31 cellular contexts compared by ENCODE assay signal in genomic region chr6:34633785-34634184, GRCh38.
"Had no signal": no experiment of that assay in that cellular context is flagged by ENCODE, and none has a peak within 500 bp of the region (broad histone marks: within the 10 kb centered on the region; RNA-seq: fewer than 3 reads in every experiment).

No MANE protein-coding gene starts in this region.

- H3K9me3 Mint-ChIP-seq: activated CD4-positive, alpha-beta memory T cell treated with anti-CD3 and anti-CD28 coated beads for 36 hours; activated CD4-positive, alpha-beta T cell treated with anti-CD3 and anti-CD28 coated beads, Interleukin-2, amount 10 ng/mL, durations not matched to agents 24 days and 14 days; activated naive CD4-positive, alpha-beta T cell treated with anti-CD3 and anti-CD28 coated beads, Interleukin-2, amount 50 U/mL, for 72 hours; activated T-cell treated with anti-CD3 and anti-CD28 coated beads, Interleukin-2, amount 50 U/mL, for 24 hours; activated T-helper 17 cell treated with anti-CD3 and anti-CD28 coated beads, Interleukin-2, amount 50 U/mL, for 72 hours; naive B cell; nephron progenitor cell had no signal

- ATAC-seq: activated naive CD4-positive, alpha-beta T cell treated with anti-CD3 and anti-CD28 coated beads, Interleukin-2, amount 50 U/mL, for 72 hours; activated T-helper 17 cell treated with anti-CD3 and anti-CD28 coated beads, Interleukin-2, amount 50 U/mL, for 72 hours; left colon; psoas muscle had no signal

- H3K4me1 Mint-ChIP-seq: mesothelial cell of epicardium, nephron progenitor cell had no signal

- H3K36me3 Mint-ChIP-seq: activated naive CD4-positive, alpha-beta T cell treated with anti-CD3 and anti-CD28 coated beads, Interleukin-2, amount 50 U/mL, for 72 hours had no signal

- H3K36me3 ChIP-seq: colonic mucosa, ovary had no signal

- DNase-seq: activated CD4-positive, alpha-beta memory T cell treated with anti-CD3 and anti-CD28 coated beads for 36 hours; activated CD4-positive, alpha-beta T cell treated with anti-CD3 and anti-CD28 coated beads, Interleukin-2, amount 10 ng/mL, durations not matched to agents 24 days and 14 days; activated CD4-positive, CD25-positive, alpha-beta regulatory T cell treated with anti-CD3 and anti-CD28 coated beads, Interleukin-2, amount 50 U/mL, for 72 hours; activated CD8-positive, alpha-beta memory T cell treated with anti-CD3 and anti-CD28 coated beads, Interleukin-2, amount 50 U/mL, for 4 hours; activated gamma-delta T cell treated with Interleukin-2 at 50 U/mL for 16 hours; activated T-cell treated with anti-CD3 and anti-CD28 coated beads, Interleukin-2, amount 50 U/mL, for 24 hours; anterior cingulate cortex; cerebellar nuclear complex; colonic mucosa; dorsolateral prefrontal cortex; effector memory CD4-positive, alpha-beta T cell; erythroblast; foreskin fibroblast; head of caudate nucleus; hippocampal formation; kidney; left colon; mammary epithelial cell; naive B cell; nephron progenitor cell; ovary; psoas muscle; stimulated activated CD4-positive, alpha-beta T cell treated with anti-CD3 and anti-CD28 coated beads, Interleukin-15, amount 100 ng/mL, for 24 hours; stimulated activated CD4-positive, alpha-beta T cell treated with anti-CD3 and anti-CD28 coated beads, Interleukin-2, amount 100 ng/mL, for 24 hours; stimulated activated naive CD4-positive, alpha-beta T cell treated with Interleukin-2 at 50 U/mL for 16 hours; T-helper 2 cell had no signal

- H3K27me3 Mint-ChIP-seq: activated CD4-positive, alpha-beta memory T cell treated with anti-CD3 and anti-CD28 coated beads for 36 hours; activated CD4-positive, alpha-beta T cell treated with anti-CD3 and anti-CD28 coated beads, Interleukin-2, amount 10 ng/mL, durations not matched to agents 24 days and 14 days; activated T-cell treated with anti-CD3 and anti-CD28 coated beads, Interleukin-2, amount 50 U/mL, for 24 hours; activated T-helper 17 cell treated with anti-CD3 and anti-CD28 coated beads, Interleukin-2, amount 50 U/mL, for 72 hours; naive B cell had no signal

- H3K9me3 ChIP-seq: colonic mucosa, neutrophil, ovary, psoas muscle, tibial nerve had no signal

- H3K27ac ChIP-seq: colonic mucosa, dorsolateral prefrontal cortex, neutrophil, ovary, psoas muscle, tibial nerve had no signal

- H3K4me3 ChIP-seq: colonic mucosa, dorsolateral prefrontal cortex, ovary, psoas muscle, tibial nerve had no signal

- H3K27ac Mint-ChIP-seq: activated CD4-positive, alpha-beta memory T cell treated with anti-CD3 and anti-CD28 coated beads for 36 hours; activated CD4-positive, alpha-beta T cell treated with anti-CD3 and anti-CD28 coated beads, Interleukin-2, amount 10 ng/mL, durations not matched to agents 24 days and 14 days; activated T-cell treated with anti-CD3 and anti-CD28 coated beads, Interleukin-2, amount 50 U/mL, for 24 hours; mesothelial cell of epicardium had no signal

- H3K27me3 ChIP-seq: colonic mucosa, dorsolateral prefrontal cortex, neutrophil, ovary, tibial nerve had no signal

- H3K4me1 ChIP-seq: colonic mucosa had no signal

- H3K4me3 Mint-ChIP-seq: activated CD4-positive, alpha-beta memory T cell treated with anti-CD3 and anti-CD28 coated beads for 36 hours; activated CD4-positive, alpha-beta T cell treated with anti-CD3 and anti-CD28 coated beads, Interleukin-2, amount 10 ng/mL, durations not matched to agents 24 days and 14 days; activated T-cell treated with anti-CD3 and anti-CD28 coated beads, Interleukin-2, amount 50 U/mL, for 24 hours; activated T-helper 17 cell treated with anti-CD3 and anti-CD28 coated beads, Interleukin-2, amount 50 U/mL, for 72 hours; mesothelial cell of epicardium; nephron progenitor cell had no signal
